In the genomic region with DNA sequence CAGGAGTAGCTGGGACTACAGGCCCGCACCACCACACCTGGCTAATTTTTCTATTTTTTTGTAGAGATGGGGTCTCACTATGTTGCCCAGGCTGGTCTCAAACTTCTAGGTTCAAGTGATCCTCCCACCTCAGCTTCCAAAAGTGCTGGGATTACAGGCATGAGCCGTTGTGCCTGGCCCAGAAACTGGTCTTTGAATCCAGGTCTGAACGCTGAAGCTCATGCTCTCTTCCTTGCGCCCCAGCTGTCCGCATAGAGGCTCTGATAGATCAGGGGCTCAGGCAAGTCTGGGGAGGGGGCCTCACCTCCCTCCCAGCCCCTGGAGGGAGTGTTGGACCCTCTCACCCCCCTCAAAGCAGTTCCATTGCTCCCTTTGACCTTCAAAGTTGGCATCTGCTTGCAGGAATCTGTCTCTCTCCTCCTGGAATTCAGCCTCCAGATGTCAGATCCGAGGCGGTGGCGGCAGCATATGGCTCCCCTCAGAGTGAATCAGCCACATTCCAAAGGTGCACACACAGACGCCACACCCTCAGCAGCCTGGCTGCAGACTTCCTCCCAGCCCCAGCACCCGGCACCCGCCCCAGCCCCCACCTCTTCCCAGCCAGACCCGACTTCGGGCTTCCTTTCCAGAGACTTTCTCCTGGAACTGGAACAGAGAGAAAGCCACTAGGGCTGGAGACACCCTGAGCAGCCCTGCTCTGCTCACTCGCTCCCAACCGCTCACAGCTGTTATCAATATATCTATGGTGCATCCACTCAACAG, we compare ENCODE assay signal across 1 cellular context.
A peak's percentile ranks its signal among the peaks of the same experiment; 100 is the strongest.
TF ChIP-seq lines count a peak whose summit lies in the region.

No MANE protein-coding gene starts in this region.

TF ChIP-seq in A549, 52 proteins besides CTCF, POLR2A, EP300 and RAD21:
- no peak for TF ChIP-seq HDAC2 (IDR thresholded peaks at IDR 0.05)
- TF ChIP-seq SREBF2 (IDR thresholded peaks at IDR 0.05): no peak
- no peak for TF ChIP-seq TP53 (CRISPR knock-in tag; IDR thresholded peaks at IDR 0.05)
- no peak for TF ChIP-seq RFX5 (IDR thresholded peaks at IDR 0.05)
- no peak for TF ChIP-seq NPAS2 (CRISPR knock-in tag; IDR thresholded peaks at IDR 0.05; ENCODE audit: borderline replicate concordance)
- TF ChIP-seq JUNB (IDR thresholded peaks at IDR 0.05): peak; percentile 57
- TF ChIP-seq, protein P1, sequence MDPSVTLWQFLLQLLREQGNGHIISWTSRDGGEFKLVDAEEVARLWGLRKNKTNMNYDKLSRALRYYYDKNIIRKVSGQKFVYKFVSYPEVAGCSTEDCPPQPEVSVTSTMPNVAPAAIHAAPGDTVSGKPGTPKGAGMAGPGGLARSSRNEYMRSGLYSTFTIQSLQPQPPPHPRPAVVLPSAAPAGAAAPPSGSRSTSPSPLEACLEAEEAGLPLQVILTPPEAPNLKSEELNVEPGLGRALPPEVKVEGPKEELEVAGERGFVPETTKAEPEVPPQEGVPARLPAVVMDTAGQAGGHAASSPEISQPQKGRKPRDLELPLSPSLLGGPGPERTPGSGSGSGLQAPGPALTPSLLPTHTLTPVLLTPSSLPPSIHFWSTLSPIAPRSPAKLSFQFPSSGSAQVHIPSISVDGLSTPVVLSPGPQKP (IDR thresholded peaks at IDR 0.05; ENCODE audit: low read depth, low read length): no peak
- TF ChIP-seq HOXA7 (CRISPR knock-in tag; IDR thresholded peaks at IDR 0.05): no peak
- no peak for TF ChIP-seq RNF2 (IDR thresholded peaks at IDR 0.05; ENCODE audit: borderline replicate concordance, low read depth)
- no peak for TF ChIP-seq PHF8 (IDR thresholded peaks at IDR 0.05; ENCODE audit: borderline replicate concordance, low read depth)
- TF ChIP-seq CHD2 (IDR thresholded peaks at IDR 0.05; ENCODE audit: low read length, partially characterized antibody): no peak
- TF ChIP-seq TFCP2L1 (CRISPR knock-in tag; IDR thresholded peaks at IDR 0.05): no peak
- no peak for TF ChIP-seq FOSB (CRISPR knock-in tag; IDR thresholded peaks at IDR 0.05)
- TF ChIP-seq PBX3 (IDR thresholded peaks at IDR 0.05): peak; percentile 72; the same call in 1 of the 2 replicates
- no peak for TF ChIP-seq ZFP36 (IDR thresholded peaks at IDR 0.05; ENCODE audit: borderline replicate concordance, partially characterized antibody)
- peak; percentile 81 for TF ChIP-seq ESRRA (IDR thresholded peaks at IDR 0.05; ENCODE audit: borderline replicate concordance, low read length)
- no peak for TF ChIP-seq HEYL (CRISPR knock-in tag; IDR thresholded peaks at IDR 0.05)
- TF ChIP-seq CBX8 (IDR thresholded peaks at IDR 0.05): no peak
- no peak for TF ChIP-seq FOXS1 (CRISPR knock-in tag; IDR thresholded peaks at IDR 0.05)
- TF ChIP-seq RARB (CRISPR knock-in tag; IDR thresholded peaks at IDR 0.05): no peak
- TF ChIP-seq KDM1A (IDR thresholded peaks at IDR 0.05; ENCODE audit: low read depth): no peak
- TF ChIP-seq EHMT2 (IDR thresholded peaks at IDR 0.05; ENCODE audit: low read depth): no peak
- peak; percentile 44 to 74; a peak in 3 of 5 replicates for TF ChIP-seq JUN (IDR thresholded peaks at IDR 0.05)
- TF ChIP-seq SMC3 (IDR thresholded peaks at IDR 0.05): no peak; the same call in 2 of the 3 replicates
- no peak for TF ChIP-seq REST (IDR thresholded peaks at IDR 0.05)
- TF ChIP-seq EHF (CRISPR knock-in tag; IDR thresholded peaks at IDR 0.05): 0 out of 2 replicates have a peak, but pooled peaks have one; percentile 52
- TF ChIP-seq, protein P2, sequence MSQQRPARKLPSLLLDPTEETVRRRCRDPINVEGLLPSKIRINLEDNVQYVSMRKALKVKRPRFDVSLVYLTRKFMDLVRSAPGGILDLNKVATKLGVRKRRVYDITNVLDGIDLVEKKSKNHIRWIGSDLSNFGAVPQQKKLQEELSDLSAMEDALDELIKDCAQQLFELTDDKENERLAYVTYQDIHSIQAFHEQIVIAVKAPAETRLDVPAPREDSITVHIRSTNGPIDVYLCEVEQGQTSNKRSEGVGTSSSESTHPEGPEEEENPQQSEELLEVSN (IDR thresholded peaks at IDR 0.05; ENCODE audit: borderline replicate concordance, low read depth): no peak; the same call in 1 of the 2 replicates
- TF ChIP-seq ATOH8 (CRISPR knock-in tag; IDR thresholded peaks at IDR 0.05; ENCODE audit: low read depth): no peak
- TF ChIP-seq POLR2AphosphoS2 (conservative IDR thresholded peaks at IDR 0.05; ENCODE audit: low read length): no peak
- no peak for TF ChIP-seq NR3C1 (IDR thresholded peaks at IDR 0.05)
- peak; percentile 65 for TF ChIP-seq GATA3 (IDR thresholded peaks at IDR 0.05; ENCODE audit: borderline replicate concordance)
- 0 out of 2 replicates have a peak, but pooled peaks have one; percentile 24 for TF ChIP-seq HOXB13 (CRISPR knock-in tag; IDR thresholded peaks at IDR 0.05; ENCODE audit: low read depth)
- 0 out of 2 replicates have a peak, but pooled peaks have one; percentile 20 for TF ChIP-seq HOXB5 (CRISPR knock-in tag; IDR thresholded peaks at IDR 0.05)
- no peak for TF ChIP-seq ZNF302 (CRISPR knock-in tag; IDR thresholded peaks at IDR 0.05)
- peak; percentile 18 for TF ChIP-seq MAFK (IDR thresholded peaks at IDR 0.05; ENCODE audit: partially characterized antibody)
- TF ChIP-seq, protein P3, sequence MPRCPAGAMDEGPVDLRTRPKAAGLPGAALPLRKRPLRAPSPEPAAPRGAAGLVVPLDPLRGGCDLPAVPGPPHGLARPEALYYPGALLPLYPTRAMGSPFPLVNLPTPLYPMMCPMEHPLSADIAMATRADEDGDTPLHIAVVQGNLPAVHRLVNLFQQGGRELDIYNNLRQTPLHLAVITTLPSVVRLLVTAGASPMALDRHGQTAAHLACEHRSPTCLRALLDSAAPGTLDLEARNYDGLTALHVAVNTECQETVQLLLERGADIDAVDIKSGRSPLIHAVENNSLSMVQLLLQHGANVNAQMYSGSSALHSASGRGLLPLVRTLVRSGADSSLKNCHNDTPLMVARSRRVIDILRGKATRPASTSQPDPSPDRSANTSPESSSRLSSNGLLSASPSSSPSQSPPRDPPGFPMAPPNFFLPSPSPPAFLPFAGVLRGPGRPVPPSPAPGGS (IDR thresholded peaks at IDR 0.05): no peak
- no peak for TF ChIP-seq HMGXB4 (CRISPR knock-in tag; IDR thresholded peaks at IDR 0.05; ENCODE audit: borderline replicate concordance)
- no peak; the same call in 1 of the 2 replicates for TF ChIP-seq MYC (IDR thresholded peaks at IDR 0.05; ENCODE audit: borderline replicate concordance, low read length)
- TF ChIP-seq, protein P4, sequence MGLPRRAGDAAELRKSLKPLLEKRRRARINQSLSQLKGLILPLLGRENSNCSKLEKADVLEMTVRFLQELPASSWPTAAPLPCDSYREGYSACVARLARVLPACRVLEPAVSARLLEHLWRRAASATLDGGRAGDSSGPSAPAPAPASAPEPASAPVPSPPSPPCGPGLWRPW (IDR thresholded peaks at IDR 0.05): no peak
- TF ChIP-seq MAZ (IDR thresholded peaks at IDR 0.05; ENCODE audit: borderline replicate concordance, low read depth, low read length): no peak
- TF ChIP-seq, protein P5, sequence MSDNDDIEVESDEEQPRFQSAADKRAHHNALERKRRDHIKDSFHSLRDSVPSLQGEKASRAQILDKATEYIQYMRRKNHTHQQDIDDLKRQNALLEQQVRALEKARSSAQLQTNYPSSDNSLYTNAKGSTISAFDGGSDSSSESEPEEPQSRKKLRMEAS (IDR thresholded peaks at IDR 0.05): peak; percentile 89
- no peak for TF ChIP-seq CEBPB (IDR thresholded peaks at IDR 0.05)
- no peak for TF ChIP-seq RCOR1 (IDR thresholded peaks at IDR 0.05; ENCODE audit: low read depth, low read length)
- 0 out of 2 replicates have a peak, but pooled peaks have one; percentile 27 for TF ChIP-seq FOSL2 (IDR thresholded peaks at IDR 0.05)
- peak; percentile 90 for TF ChIP-seq FOSL2 (CRISPR knock-in tag; IDR thresholded peaks at IDR 0.05)
- no peak for TF ChIP-seq NFE2L2 (conservative IDR thresholded peaks at IDR 0.05; ENCODE audit: low read length)
- TF ChIP-seq ZC3H11A (IDR thresholded peaks at IDR 0.05): no peak
- TF ChIP-seq, protein P6, sequence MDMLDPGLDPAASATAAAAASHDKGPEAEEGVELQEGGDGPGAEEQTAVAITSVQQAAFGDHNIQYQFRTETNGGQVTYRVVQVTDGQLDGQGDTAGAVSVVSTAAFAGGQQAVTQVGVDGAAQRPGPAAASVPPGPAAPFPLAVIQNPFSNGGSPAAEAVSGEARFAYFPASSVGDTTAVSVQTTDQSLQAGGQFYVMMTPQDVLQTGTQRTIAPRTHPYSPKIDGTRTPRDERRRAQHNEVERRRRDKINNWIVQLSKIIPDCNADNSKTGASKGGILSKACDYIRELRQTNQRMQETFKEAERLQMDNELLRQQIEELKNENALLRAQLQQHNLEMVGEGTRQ (IDR thresholded peaks at IDR 0.05): no peak
- no peak for TF ChIP-seq BHLHE40 (IDR thresholded peaks at IDR 0.05; ENCODE audit: low read depth, low read length)
- no peak for TF ChIP-seq CHD4 (IDR thresholded peaks at IDR 0.05; ENCODE audit: borderline replicate concordance)
- no peak for TF ChIP-seq ZSCAN20 (CRISPR knock-in tag; IDR thresholded peaks at IDR 0.05)
- TF ChIP-seq CBX2 (IDR thresholded peaks at IDR 0.05; ENCODE audit: borderline replicate concordance, low read depth): no peak
- TF ChIP-seq KDM5A (IDR thresholded peaks at IDR 0.05): no peak
